23 cellular contexts compared by ENCODE assay signal in genomic region chr16:15141586-15141985, GRCh38. TPM values are rescaled to one million over a fixed set of nuclear protein-coding genes. Genes with fewer than 3 reads are reported as not detected.
DNase-seq lines count a peak whose midpoint lies in the region; ATAC-seq and TF ChIP-seq lines count a peak whose summit lies in the region.
"Had no signal": no experiment of that assay in that cellular context is flagged by ENCODE, and none has a peak within 500 bp of the region (broad histone marks: within the 10 kb centered on the region; RNA-seq: fewer than 3 reads in every experiment).

No MANE protein-coding gene starts in this region.

- no peaks in the 10 kb centered on the region for H3K36me3 Mint-ChIP-seq in osteocyte (ENCODE audit: unreplicated experiment)
- H3K36me3 Mint-ChIP-seq: activated naive CD8-positive, alpha-beta T cell treated with anti-CD3 and anti-CD28 coated beads, Interleukin-2, amount 10 ng/mL, durations not matched to agents 7 days and 5 days; neural progenitor cell had no signal

- no peak overlapping the region for H3K4me3 ChIP-seq in PC-3 (ENCODE audit: low read length)
- peak overlapping the region in 24 of 59 donors; percentile 6 to 49 (median 33) for H3K4me3 ChIP-seq in dorsolateral prefrontal cortex
- peak overlapping the region in 1 of 4 donors; percentile 10 for H3K4me3 ChIP-seq in transverse colon
- H3K4me3 ChIP-seq: HAP-1, K562, neural progenitor cell had no signal

- peak overlapping the region; percentile 18 for H3K4me3 Mint-ChIP-seq in osteocyte (ENCODE audit: unreplicated experiment)
- H3K4me3 Mint-ChIP-seq: activated naive CD8-positive, alpha-beta T cell treated with anti-CD3 and anti-CD28 coated beads, Interleukin-2, amount 10 ng/mL, durations not matched to agents 7 days and 5 days; B cell; neural progenitor cell; stimulated activated naive CD8-positive, alpha-beta T cell treated with anti-CD3 and anti-CD28 coated beads, Interleukin-15, amount 100 ng/mL, for 72 hours had no signal

- H4K20me1 ChIP-seq in PC-3 (ENCODE audit: low read length), result no peaks in the 10 kb centered on the region

- in situ Hi-C loops in transverse colon (cut with MboI; ENCODE audit: low pct_ligation_motif_present in 1 of 4, low pct_unique_long_range_greater_than_20kb in 1 of 4, low sequenced_read_pairs in 3 of 4), result no loop called here

- H3K36me3 ChIP-seq in PC-3 (ENCODE audit: low read depth, low read length) (no peaks in the 10 kb centered on the region), transverse colon (no peaks in the 10 kb centered on the region)
- H3K36me3 ChIP-seq: HAP-1, neural progenitor cell, WERI-Rb-1 had no signal

- H3K9ac ChIP-seq in PC-3 (ENCODE audit: low read length), result no peak overlapping the region
- H3K9ac ChIP-seq: neural progenitor cell had no signal

- H3K27ac Mint-ChIP-seq in osteocyte (ENCODE audit: unreplicated experiment), result peak overlapping the region; percentile 31
- H3K27ac Mint-ChIP-seq: activated naive CD8-positive, alpha-beta T cell treated with anti-CD3 and anti-CD28 coated beads, Interleukin-2, amount 10 ng/mL, durations not matched to agents 7 days and 5 days; B cell; neural progenitor cell had no signal

- H3K9me3 Mint-ChIP-seq in osteocyte (ENCODE audit: unreplicated experiment), result no peaks in the 10 kb centered on the region
- H3K9me3 Mint-ChIP-seq: activated naive CD8-positive, alpha-beta T cell treated with anti-CD3 and anti-CD28 coated beads, Interleukin-2, amount 10 ng/mL, durations not matched to agents 7 days and 5 days; neural progenitor cell; stimulated activated naive CD8-positive, alpha-beta T cell treated with anti-CD3 and anti-CD28 coated beads, Interleukin-15, amount 100 ng/mL, for 72 hours had no signal

- POLR2A ChIA-PET in PC-3 (lab: Charles Lee; ENCODE audit: unreplicated experiment), result no interaction called here

- no peaks in the 10 kb centered on the region for H3K9me2 ChIP-seq in PC-3 (replicated peaks; ENCODE audit: low read length)

- H3K4me2 ChIP-seq in PC-3 (ENCODE audit: low read length), result no peak overlapping the region
- H3K4me2 ChIP-seq: neural progenitor cell had no signal

- H3K27ac ChIP-seq in PC-3 (ENCODE audit: low read length) (no peak overlapping the region), dorsolateral prefrontal cortex (peak overlapping the region in 45 of 59 donors; percentile 4 to 94 (median 56)), transverse colon (peak overlapping the region; percentile 49 to 91 (median 82))
- H3K27ac ChIP-seq: neural progenitor cell, WERI-Rb-1 had no signal

- H3K4me1 ChIP-seq in PC-3 (ENCODE audit: insufficient read depth, low read length), result no peaks in the 10 kb centered on the region
- H3K4me1 ChIP-seq in transverse colon, result peaks cover 22 to 56% (median 36%) of the 10 kb centered on the region in 4 donors
- H3K4me1 ChIP-seq: HAP-1 had no signal

- no peak overlapping the region for H2AFZ ChIP-seq in PC-3 (ENCODE audit: low read length)
- H2AFZ ChIP-seq: neural progenitor cell had no signal

- no peaks in the 10 kb centered on the region for H3K79me2 ChIP-seq in PC-3 (ENCODE audit: low read length)

- no peak for ATAC-seq in PC-3
- ATAC-seq: K562, Right ventricle myocardium inferior had no signal

- H3K9me3 ChIP-seq in PC-3 (ENCODE audit: low read length) (no peaks in the 10 kb centered on the region), transverse colon (no peaks in the 10 kb centered on the region)
- H3K9me3 ChIP-seq: HAP-1 had no signal

- peaks cover 28% of the 10 kb centered on the region for H3K4me1 Mint-ChIP-seq in osteocyte (ENCODE audit: unreplicated experiment)
- H3K4me1 Mint-ChIP-seq: activated naive CD8-positive, alpha-beta T cell treated with anti-CD3 and anti-CD28 coated beads, Interleukin-2, amount 10 ng/mL, durations not matched to agents 7 days and 5 days had no signal

- no peaks in the 10 kb centered on the region for H3K27me3 Mint-ChIP-seq in osteocyte (ENCODE audit: unreplicated experiment)
- H3K27me3 Mint-ChIP-seq: activated naive CD8-positive, alpha-beta T cell treated with anti-CD3 and anti-CD28 coated beads, Interleukin-2, amount 10 ng/mL, durations not matched to agents 7 days and 5 days; B cell; stimulated activated naive CD8-positive, alpha-beta T cell treated with anti-CD3 and anti-CD28 coated beads, Interleukin-15, amount 100 ng/mL, for 72 hours had no signal

- TF ChIP-seq CTCF in PC-3 (conservative IDR thresholded peaks at IDR 0.05; ENCODE audit: low read depth, low read length), result no peak
- no peak for TF ChIP-seq CTCF in dorsolateral prefrontal cortex (IDR thresholded peaks at IDR 0.05 in 54 of 56, conservative IDR thresholded peaks at IDR 0.05 in 2 of 56; ENCODE audit: low read depth in 1 of 56, partially characterized antibody in 56 of 56)
- no peak for TF ChIP-seq CTCF in osteocyte (IDR thresholded peaks at IDR 0.05)
- TF ChIP-seq CTCF in transverse colon (IDR thresholded peaks at IDR 0.05), result no peak

- no peak for TF ChIP-seq POLR2A in transverse colon (IDR thresholded peaks at IDR 0.05)

- CTCF ChIA-PET in PC-3 (lab: Charles Lee), result no interaction called here

- WGBS in transverse colon (ENCODE audit: low coverage in 1 of 2), 2 donors, result 88% methylated on average over 7 of the region's 15 CpGs; no CpG with 5 or more reads in 1 of the 2 donors

- no TSS peak for BruUV-seq in PC-3 (replicated peaks; lab: Mats Ljungman, UMichigan)

- no peaks in the 10 kb centered on the region for H3F3A ChIP-seq in PC-3 (ENCODE audit: low read length, unreplicated experiment)

- intact Hi-C loops in PC-3 (cut with micrococcal nuclease) (no loop called here), dorsolateral prefrontal cortex (cut with DNase I) (no loop called here), transverse colon (cut with DNase I; ENCODE audit: low total_unique reads) (no loop called here)

- TF ChIP-seq EP300 in transverse colon (IDR thresholded peaks at IDR 0.05; ENCODE audit: low read depth), result no peak

- DNase-seq in PC-3 (peak; percentile 1), dorsolateral prefrontal cortex (peak in 1 of 10 donors; percentile 32), osteocyte (ENCODE audit: extremely low spot score, unreplicated experiment) (peak; percentile 83), transverse colon (no peak), amygdala (lab: John Stamatoyannopoulos, UW) (no peak), ecto neural progenitor cell (ENCODE audit: low spot score) (no peak), NCI-H2196 treated with DMSO at 0.1 percent for 48 hours (lab: John Stamatoyannopoulos, UW; ENCODE audit: unreplicated experiment) (no peak)
- DNase-seq: activated CD4-positive, alpha-beta T cell treated with anti-CD3 and anti-CD28 coated beads, Interleukin-2, amount 50 U/mL, for 48 hours; activated naive CD8-positive, alpha-beta T cell treated with anti-CD3 and anti-CD28 coated beads, Interleukin-2, amount 10 ng/mL, durations not matched to agents 7 days and 5 days; Calu3; central memory CD4-positive, alpha-beta T cell; effector CD8-positive, alpha-beta T cell; NCI-H2081; NCI-H524; retina; stimulated activated naive CD8-positive, alpha-beta T cell treated with anti-CD3 and anti-CD28 coated beads, Interleukin-15, amount 100 ng/mL, for 72 hours; T-helper 1 cell; WERI-Rb-1 had no signal

- H3K27me3 ChIP-seq in PC-3 (ENCODE audit: low read length), result no peaks in the 10 kb centered on the region
- H3K27me3 ChIP-seq in dorsolateral prefrontal cortex, result no peaks in the 10 kb centered on the region
- no peaks in the 10 kb centered on the region for H3K27me3 ChIP-seq in transverse colon
- H3K27me3 ChIP-seq: neural progenitor cell had no signal

RNA-seq across cellular contexts. Expression of gene RRN3, which starts 47.5 kb away (rescaled TPM):
- total RNA-seq in PC-3 (2014; rRNA removed), result 29.9 and 35.3 TPM in 2 replicates
- 10 to 100 TPM; 19.2 to 37.4 (median 27.2) TPM for total RNA-seq in dorsolateral prefrontal cortex
- 23.8 and 24.2 TPM in 2 replicates for total RNA-seq in osteocyte
- 10 to 100 TPM; 13.5 to 33.0 (median 24.0) TPM for total RNA-seq in transverse colon

Comparison
In these comparisons a context has a peak if more than half of its experiments do, and no peak if none do; other contexts are left out.
1. DNase-seq: peak in PC-3 (single experiment) and osteocyte (single experiment); none in transverse colon (single experiment), amygdala (0 of 56), ecto neural progenitor cell (single experiment) and NCI-H2196 treated with DMSO at 0.1 percent for 48 hours (single experiment).